In genomic region chr6:128487055-128487454, GRCh38 we compare ENCODE assay signal across 13 cellular contexts. TPM values are rescaled to one million over a fixed set of nuclear protein-coding genes. Genes with fewer than 3 reads are reported as not detected.
DNase-seq lines count a peak whose midpoint lies in the region; ATAC-seq, FAIRE-seq and TF ChIP-seq lines count a peak whose summit lies in the region.
"Had no signal": no experiment of that assay in that cellular context is flagged by ENCODE, and none has a peak within 500 bp of the region (broad histone marks: within the 10 kb centered on the region; RNA-seq: fewer than 3 reads in every experiment).

No MANE protein-coding gene starts in this region.

- H3K36me3 Mint-ChIP-seq in nephron progenitor cell (ENCODE audit: low read depth), result peaks cover 13% of the 10 kb centered on the region
- H3K36me3 Mint-ChIP-seq in CD8-positive, alpha-beta memory T cell, result peaks cover 0 to 2% (median 0%) of the 10 kb centered on the region in 3 donors

- H3K36me3 ChIP-seq in MM.1S (replicated peaks; ENCODE audit: insufficient read depth, low read length) (no peaks in the 10 kb centered on the region), H1 (ENCODE audit: control insufficient read depth in 2 of 4, insufficient read depth in 4 of 4, low read length in 3 of 4) (no peaks in the 10 kb centered on the region; a peak in 2 of 8 replicates)
- H3K36me3 ChIP-seq in CD8-positive, alpha-beta memory T cell (ENCODE audit: insufficient read depth, low read length), result no peaks in the 10 kb centered on the region

- H3K9me2 ChIP-seq in MM.1S (replicated peaks; ENCODE audit: insufficient read depth, low read length), result no peaks in the 10 kb centered on the region

- no peaks in the 10 kb centered on the region for H3K27me3 Mint-ChIP-seq in nephron progenitor cell (ENCODE audit: low read depth, poor library complexity)
- peaks cover 2 to 32% of the 10 kb centered on the region in 2 donors for H3K27me3 Mint-ChIP-seq in CD8-positive, alpha-beta memory T cell
- H3K27me3 Mint-ChIP-seq: stimulated activated naive CD8-positive, alpha-beta T cell treated with anti-CD3 and anti-CD28 coated beads, Interleukin-15, Interleukin-2, amounts not matched to agents 100 ng/mL and 50 ng/mL, for 24 hours had no signal

- no peak overlapping the region for H2BK12ac ChIP-seq in H1 (ENCODE audit: low read depth, low read length)

- H3K4me3 ChIP-seq in GM12865 (ENCODE audit: low read depth, low read length) (no peak overlapping the region), MM.1S (ENCODE audit: low read length) (no peak overlapping the region), H1 (ENCODE audit: extremely low read depth in 1 of 4, insufficient read depth in 2 of 4, low read depth in 3 of 4, low read length in 4 of 4) (no peak overlapping the region)
- H3K4me3 ChIP-seq in CD8-positive, alpha-beta memory T cell (ENCODE audit: low read length), result no peak overlapping the region

- no peak overlapping the region for H2BK5ac ChIP-seq in H1 (ENCODE audit: low read depth, low read length)

- H3K14ac ChIP-seq in H1 (ENCODE audit: insufficient read length), result no peak overlapping the region

- H3K9me3 ChIP-seq in MM.1S (replicated peaks; ENCODE audit: insufficient read depth, low read length) (no peaks in the 10 kb centered on the region), H1 (ENCODE audit: insufficient read depth in 2 of 2, low read depth in 1 of 2, low read length in 1 of 2) (no peaks in the 10 kb centered on the region)
- H3K9me3 ChIP-seq in CD8-positive, alpha-beta memory T cell (ENCODE audit: low read length), result no peaks in the 10 kb centered on the region

- DNase-seq in GM12865 (ENCODE audit: low read depth) (no peak), MM.1S (no peak), H1 (ENCODE audit: low read depth in 1 of 2, low spot score in 2 of 2) (no peak), nephron progenitor cell (no peak), NCI-H345 treated with DMSO at 0.1 percent for 48 hours (lab: John Stamatoyannopoulos, UW; ENCODE audit: unreplicated experiment) (no peak), NK-92 (lab: John Stamatoyannopoulos, UW; ENCODE audit: unreplicated experiment) (no peak)
- DNase-seq in CD8-positive, alpha-beta memory T cell, result no peak
- DNase-seq: activated T-cell treated with anti-CD3 and anti-CD28 coated beads, Interleukin-2, amount 50 U/mL, for 4 hours; GOT3; naive thymus-derived CD8-positive, alpha-beta T cell; stimulated activated CD4-positive, alpha-beta T cell treated with anti-CD3 and anti-CD28 coated beads, Interleukin-15, amount 100 ng/mL, for 24 hours had no signal

- peak overlapping the region; percentile 4 for H3K27ac Mint-ChIP-seq in nephron progenitor cell
- H3K27ac Mint-ChIP-seq in CD8-positive, alpha-beta memory T cell, result no peak overlapping the region

- TF ChIP-seq CTCF in GM12865 (IDR thresholded peaks at IDR 0.05; ENCODE audit: insufficient read depth, low read depth, low read length, missing control alignments) (peak; percentile 5), MM.1S (IDR thresholded peaks at IDR 0.05; ENCODE audit: low read length) (peak; percentile 16; the same call in 1 of the 2 replicates), H1 (IDR thresholded peaks at IDR 0.05; ENCODE audit: control extremely low read depth in 1 of 3, insufficient read depth in 1 of 3, low read depth in 1 of 3, low read length in 3 of 3) (peak; percentile 24 to 55 (median 30); a peak in 3 of 4 replicates), nephron progenitor cell (IDR thresholded peaks at IDR 0.05) (peak; percentile 22)

- H3F3A ChIP-seq in MM.1S (ENCODE audit: insufficient read depth, low read length), result no peaks in the 10 kb centered on the region

- CTCF ChIA-PET in H1 (lab: Charles Lee; ENCODE audit: partially characterized antibody), result interaction anchor here (0.6 to 1.5 kb wide), 15 partner anchors 8 to 460 kb away, joined by 3 to 7 read pairs (median 3); no protein-coding TSS in a partner anchor
- CTCF ChIA-PET in CD8-positive, alpha-beta memory T cell (lab: Charles Lee), result no interaction called here

- H4K20me1 ChIP-seq in MM.1S (ENCODE audit: insufficient read depth, low read length) (no peaks in the 10 kb centered on the region), H1 (replicated peaks in 1 of 2; ENCODE audit: control insufficient read depth in 1 of 2, insufficient read depth in 2 of 2, low read length in 2 of 2) (peaks cover 5 to 6% of the 10 kb centered on the region in 2 experiments)

- H3K79me2 ChIP-seq in MM.1S (ENCODE audit: low read length) (no peaks in the 10 kb centered on the region), H1 (ENCODE audit: control insufficient read depth in 1 of 2, insufficient read depth in 2 of 2, low read length in 2 of 2) (peaks cover 0 to 70% of the 10 kb centered on the region in 2 experiments; a peak in 2 of 4 replicates)

- H3K4ac ChIP-seq in H1 (replicated peaks; ENCODE audit: insufficient read length, low read depth, low read length), result no peak overlapping the region

- no peak overlapping the region for H4K91ac ChIP-seq in H1 (replicated peaks; ENCODE audit: insufficient read length, low read length)

- no peaks in the 10 kb centered on the region for H3K27me3 ChIP-seq in MM.1S (replicated peaks; ENCODE audit: insufficient read depth, low read length)
- no peaks in the 10 kb centered on the region for H3K27me3 ChIP-seq in H1 (replicated peaks in 1 of 4; ENCODE audit: control insufficient read depth in 3 of 4, extremely low read depth in 1 of 4, insufficient read depth in 3 of 4, low read length in 3 of 4)
- no peaks in the 10 kb centered on the region for H3K27me3 ChIP-seq in CD8-positive, alpha-beta memory T cell (ENCODE audit: insufficient read depth, low read length, poor library complexity, severe bottlenecking)

- H2BK20ac ChIP-seq in H1 (ENCODE audit: low read length), result no peak overlapping the region

- no peak for FAIRE-seq in H1 (lab: Jason Lieb, UNC)

- no peak overlapping the region for H3K4me2 ChIP-seq in MM.1S (ENCODE audit: low read depth, low read length)
- H3K4me2 ChIP-seq in H1 (ENCODE audit: insufficient read depth in 1 of 2, low read depth in 2 of 2, low read length in 2 of 2), result no peak overlapping the region

- TF ChIP-seq EP300 in H1 (IDR thresholded peaks at IDR 0.05; ENCODE audit: borderline replicate concordance in 1 of 2, low read depth in 2 of 2, low read length in 2 of 2), result no peak

- no peak overlapping the region for H3K4me3 Mint-ChIP-seq in nephron progenitor cell
- no peak overlapping the region for H3K4me3 Mint-ChIP-seq in CD8-positive, alpha-beta memory T cell
- H3K4me3 Mint-ChIP-seq: activated T-cell treated with anti-CD3 and anti-CD28 coated beads, Interleukin-2, amount 50 U/mL, for 4 hours; naive thymus-derived CD8-positive, alpha-beta T cell; stimulated activated naive CD8-positive, alpha-beta T cell treated with anti-CD3 and anti-CD28 coated beads, Interleukin-15, Interleukin-2, amounts not matched to agents 100 ng/mL and 50 ng/mL, for 24 hours had no signal

- H2AFZ ChIP-seq in MM.1S (ENCODE audit: low read length) (no peak overlapping the region), H1 (ENCODE audit: low read length) (no peak overlapping the region)

- no peak overlapping the region for H3K56ac ChIP-seq in H1 (replicated peaks; ENCODE audit: insufficient read length, low read depth, low read length)

- H3K23me2 ChIP-seq in H1 (ENCODE audit: low read depth, low read length), result no peaks in the 10 kb centered on the region

- TF ChIP-seq RAD21 in H1 (IDR thresholded peaks at IDR 0.05 in 1 of 2, conservative IDR thresholded peaks at IDR 0.05 in 1 of 2; ENCODE audit: low read depth in 2 of 2, low read length in 2 of 2), result peak; percentile 41 to 57

- no peak overlapping the region for H3K23ac ChIP-seq in H1 (ENCODE audit: insufficient read length)

- no peak for TF ChIP-seq POLR2A in H1 (IDR thresholded peaks at IDR 0.05; ENCODE audit: control extremely low read depth in 1 of 2, low read depth in 2 of 2, low read length in 2 of 2)

- H3K9me3 Mint-ChIP-seq in nephron progenitor cell, result no peaks in the 10 kb centered on the region
- H3K9me3 Mint-ChIP-seq in CD8-positive, alpha-beta memory T cell, result no peaks in the 10 kb centered on the region
- H3K9me3 Mint-ChIP-seq: activated T-cell treated with anti-CD3 and anti-CD28 coated beads, Interleukin-2, amount 50 U/mL, for 4 hours; naive thymus-derived CD8-positive, alpha-beta T cell; stimulated activated naive CD8-positive, alpha-beta T cell treated with anti-CD3 and anti-CD28 coated beads, Interleukin-15, Interleukin-2, amounts not matched to agents 100 ng/mL and 50 ng/mL, for 24 hours had no signal

- no peak overlapping the region for H4K8ac ChIP-seq in H1 (ENCODE audit: extremely low read depth, insufficient read depth, low read length)

- H3K4me1 ChIP-seq in MM.1S (ENCODE audit: low read length) (no peaks in the 10 kb centered on the region), H1 (replicated peaks in 1 of 4; ENCODE audit: control insufficient read depth in 3 of 4, insufficient read depth in 4 of 4, low read length in 3 of 4) (peaks cover 0 to 11% (median 4%) of the 10 kb centered on the region in 4 experiments; a peak in 3 of 7 replicates)
- H3K4me1 ChIP-seq in CD8-positive, alpha-beta memory T cell (ENCODE audit: insufficient read depth, low read length), result no peaks in the 10 kb centered on the region

- H3K4me1 Mint-ChIP-seq in nephron progenitor cell, result peaks cover 34% of the 10 kb centered on the region
- H3K4me1 Mint-ChIP-seq in CD8-positive, alpha-beta memory T cell, result no peaks in the 10 kb centered on the region

- H3K79me1 ChIP-seq in H1 (ENCODE audit: low read depth, low read length), result no peaks in the 10 kb centered on the region; the same call in 1 of the 2 replicates

- WGBS in H1 (ENCODE audit: extremely low coverage in 1 of 2, insufficient coverage in 1 of 2, insufficient read length in 1 of 2, insufficient replicate concordance in 2 of 2, low coverage in 1 of 2, low lambda C conversion rate in 2 of 2, missing lambda C conversion rate in 1 of 2), 2 experiments, result 79% methylated on average over 2 of the region's 2 CpGs; no CpG with 5 or more reads in 1 of the 2 experiments

- no peak overlapping the region for H2AK5ac ChIP-seq in H1 (ENCODE audit: low read depth, low read length)

- no peak overlapping the region for H3K9ac ChIP-seq in MM.1S (ENCODE audit: low read length)
- H3K9ac ChIP-seq in H1 (replicated peaks in 1 of 4; ENCODE audit: extremely low read depth in 1 of 4, low read depth in 3 of 4, low read length in 3 of 4), result peak overlapping the region in 1 of 4 experiments; percentile 31; a peak in 1 of 7 replicates

- no peak overlapping the region for H2BK15ac ChIP-seq in H1 (ENCODE audit: low read length)

- no peak overlapping the region for H4K5ac ChIP-seq in H1 (ENCODE audit: insufficient read length, low read depth, low read length)

- no peak overlapping the region for H2BK120ac ChIP-seq in H1 (replicated peaks; ENCODE audit: low read depth, low read length)

- no peak overlapping the region for H3K18ac ChIP-seq in H1 (ENCODE audit: extremely low read depth, low read length)

- H3K27ac ChIP-seq in MM.1S (ENCODE audit: low read length) (no peak overlapping the region), H1 (ENCODE audit: low read depth, low read length) (no peak overlapping the region)
- no peak overlapping the region for H3K27ac ChIP-seq in CD8-positive, alpha-beta memory T cell (ENCODE audit: low read depth, low read length)

- ATAC-seq in GM18519 (IDR thresholded peaks at IDR 0.05; ENCODE audit: low FRiP score, unreplicated experiment), result no peak
- ATAC-seq: activated T-cell treated with anti-CD3 and anti-CD28 coated beads, Interleukin-2, amount 50 U/mL, for 4 hours; naive thymus-derived CD8-positive, alpha-beta T cell had no signal

- POLR2A ChIA-PET in H1 (lab: Charles Lee; ENCODE audit: partially characterized antibody), result no interaction called here
- POLR2A ChIA-PET in CD8-positive, alpha-beta memory T cell (lab: Charles Lee), result no interaction called here

RNA-seq across cellular contexts. Expression of gene PTPRK, which starts 33.3 kb away (rescaled TPM):
- total RNA-seq in H1 (2021; fragmentation: NEBNext Ultra II Directional; extraction: Animal tissue kit (Norgen Biotek cat#: 25700)), result 47.3 and 52.1 TPM in 2 replicates
- polyA plus RNA-seq in H1 (2011; rRNA removed), result 11.4 and 24.4 TPM in 2 replicates
- 12.5 TPM for polyA plus RNA-seq in H1 (2011; cell fraction: cytosol; rRNA removed)
- 29.1 TPM for polyA plus RNA-seq in H1 (2011; cell fraction: nucleus; rRNA removed)
- 18.7 to 30.5 TPM (median 25.7 TPM) in 4 replicates for polyA plus RNA-seq in H1 (2012, experiment 1 of 2)
- polyA plus RNA-seq in H1 (2012, experiment 2 of 2), result 2.5 TPM
- polyA plus RNA-seq in H1 (2013, experiment 1 of 2), result 47.8 TPM
- polyA plus RNA-seq in H1 (2013, experiment 2 of 2), result 49.2 TPM
- 54.1 and 78.8 TPM in 2 replicates for polyA minus RNA-seq in H1 (2011; rRNA and poly(A)+ RNA removed)
- 31.4 TPM for polyA minus RNA-seq in H1 (2011; cell fraction: cytosol; rRNA and poly(A)+ RNA removed)
- 292 TPM for polyA minus RNA-seq in H1 (2011; cell fraction: nucleus; rRNA and poly(A)+ RNA removed)
- total RNA-seq in CD8-positive, alpha-beta memory T cell, result 10 to 100 TPM; 21.3 to 23.0 TPM
- 0.74 TPM for polyA plus RNA-seq in CD8-positive, alpha-beta memory T cell
